ENCODE assay signal across 13 cellular contexts in genomic region chr12:110345176-110345651, GRCh38. TPM values are rescaled to one million over a fixed set of nuclear protein-coding genes. Genes with fewer than 3 reads are reported as not detected.
DNase-seq lines count a peak whose midpoint lies in the region; ATAC-seq, FAIRE-seq and TF ChIP-seq lines count a peak whose summit lies in the region.
"Had no signal": no experiment of that assay in that cellular context is flagged by ENCODE, and none has a peak within 500 bp of the region (broad histone marks: within the 10 kb centered on the region; RNA-seq: fewer than 3 reads in every experiment).

No MANE protein-coding gene starts in this region.

- WGBS in K562 (ENCODE audit: insufficient coverage, low coverage, missing lambda C conversion rate) = 87% methylated on average over 11 of the region's 11 CpGs
- whole genome bisulfite sequencing in transverse colon (ENCODE audit: low coverage in 1 of 2), 2 donors = 59% methylated on average over 11 of the region's 11 CpGs; no CpG with 5 or more reads in 1 of the 2 donors

- H3K9me3 ChIP-seq in K562 (replicated peaks; ENCODE audit: control insufficient read depth, insufficient read depth, low read depth, low read length) = no peaks in the 10 kb centered on the region
- no peaks in the 10 kb centered on the region for H3K9me3 ChIP-seq in transverse colon

- H2AFZ ChIP-seq in K562 (ENCODE audit: low read depth, low read length) = no peak overlapping the region
- H2AFZ ChIP-seq: neural progenitor cell had no signal

- in situ Hi-C loops in K562 (cut with MboI) (no loop called here), transverse colon (cut with MboI; ENCODE audit: low pct_ligation_motif_present in 1 of 4, low pct_unique_long_range_greater_than_20kb in 1 of 4, low sequenced_read_pairs in 3 of 4) (no loop called here)

- TF ChIP-seq EP300 in K562 (IDR thresholded peaks at IDR 0.05; ENCODE audit: low read length) = no peak
- TF ChIP-seq EP300 in transverse colon (IDR thresholded peaks at IDR 0.05; ENCODE audit: low read depth) = no peak

- TF ChIP-seq CTCF in K562 (IDR thresholded peaks at IDR 0.05 in 2 of 3, conservative IDR thresholded peaks at IDR 0.05 in 1 of 3; ENCODE audit: insufficient read depth in 2 of 3, low read depth in 1 of 3, low read length in 3 of 3) = no peak
- no peak for TF ChIP-seq CTCF in transverse colon (IDR thresholded peaks at IDR 0.05)

- no peaks in the 10 kb centered on the region for H3K9me3 Mint-ChIP-seq in activated CD8-positive, alpha-beta memory T cell treated with anti-CD3 and anti-CD28 coated beads, Interleukin-2, amount 10 ng/mL, durations not matched to agents 7 days and 5 days (ENCODE audit: low read depth)
- H3K9me3 Mint-ChIP-seq: activated T-helper 2 cell treated with anti-CD3 and anti-CD28 coated beads, Interferon-gamma antibody, Interleukin-2, Interleukin-4, amounts not matched to agents 10 μg/mL and 5 μg/mL and 100 μg/mL, durations not matched to agents 14 hours and 24 hours and 36 hours; neural progenitor cell had no signal

- CTCF ChIA-PET in activated CD8-positive, alpha-beta memory T cell treated with anti-CD3 and anti-CD28 coated beads, Interleukin-2, amount 10 ng/mL, durations not matched to agents 7 days and 5 days (lab: Charles Lee) = interaction anchor here (0.6 kb wide), 1 partner anchor 245 kb away, joined by 3 read pairs; no protein-coding TSS in a partner anchor
- CTCF ChIA-PET in K562 (lab: Yijun Ruan, JAX; ENCODE audit: low intra/inter-chr PET ratio) = no interaction called here

- no peak overlapping the region for H3K9ac ChIP-seq in K562 (ENCODE audit: insufficient read depth in 1 of 2, low read depth in 2 of 2, low read length in 2 of 2)
- H3K9ac ChIP-seq: neural progenitor cell had no signal

- H3K4me1 ChIP-seq in K562 (replicated peaks in 1 of 2; ENCODE audit: control insufficient read depth in 2 of 2, insufficient read depth in 2 of 2, low read length in 2 of 2) (no peaks in the 10 kb centered on the region), transverse colon (no peaks in the 10 kb centered on the region)
- H3K4me1 ChIP-seq: neural progenitor cell had no signal

- H3K4me2 ChIP-seq in K562 (ENCODE audit: insufficient read depth, low read length) = no peak overlapping the region
- H3K4me2 ChIP-seq: neural progenitor cell had no signal

- peaks cover 11% of the 10 kb centered on the region; the same call in 1 of the 2 replicates for H4K20me1 ChIP-seq in K562 (replicated peaks; ENCODE audit: control insufficient read depth, insufficient read depth, low read length)

- H3K9me1 ChIP-seq in K562 (ENCODE audit: control insufficient read depth, insufficient read depth, low read length) = no peaks in the 10 kb centered on the region

- no peak for TF ChIP-seq RAD21 in K562 (CRISPR knock-in tag; conservative IDR thresholded peaks at IDR 0.05 in 1 of 2, IDR thresholded peaks at IDR 0.05 in 1 of 2)

- H3K27ac Mint-ChIP-seq in activated CD8-positive, alpha-beta memory T cell treated with anti-CD3 and anti-CD28 coated beads, Interleukin-2, amount 10 ng/mL, durations not matched to agents 7 days and 5 days = no peak overlapping the region
- H3K27ac Mint-ChIP-seq: activated T-helper 2 cell treated with anti-CD3 and anti-CD28 coated beads, Interferon-gamma antibody, Interleukin-2, Interleukin-4, amounts not matched to agents 10 μg/mL and 5 μg/mL and 100 μg/mL, durations not matched to agents 14 hours and 24 hours and 36 hours had no signal

- H3K4me3 ChIP-seq in K562 = no peak overlapping the region
- no peak overlapping the region for H3K4me3 ChIP-seq in transverse colon
- H3K4me3 ChIP-seq: neural progenitor cell had no signal

- peaks cover 76% of the 10 kb centered on the region for H3K36me3 Mint-ChIP-seq in activated CD8-positive, alpha-beta memory T cell treated with anti-CD3 and anti-CD28 coated beads, Interleukin-2, amount 10 ng/mL, durations not matched to agents 7 days and 5 days

- peak; percentile 41 for DNase-seq in activated CD8-positive, alpha-beta memory T cell treated with anti-CD3 and anti-CD28 coated beads for 24 hours
- DNase-seq in activated CD8-positive, alpha-beta memory T cell treated with anti-CD3 and anti-CD28 coated beads, Interleukin-2, amount 10 ng/mL, durations not matched to agents 7 days and 5 days = no peak
- DNase-seq in K562 (ENCODE audit: extremely low read depth in 1 of 4, low spot score in 3 of 4) (no peak), left colon (peak in 1 of 2 donors; percentile 39), transverse colon (peak; percentile 46), foreskin melanocyte (no peak)
- no peak for DNase-seq in activated CD4-positive, alpha-beta T cell treated with anti-CD3 and anti-CD28 coated beads, Interleukin-2, amount 50 U/mL, for 1 hour
- DNase-seq in stimulated activated CD4-positive, alpha-beta T cell treated with anti-CD3 and anti-CD28 coated beads, Interleukin-2, amount 100 ng/mL, for 48 hours = no peak
- DNase-seq: cortex of kidney, EL, MM.1S had no signal

- H3K27me3 Mint-ChIP-seq in activated CD8-positive, alpha-beta memory T cell treated with anti-CD3 and anti-CD28 coated beads, Interleukin-2, amount 10 ng/mL, durations not matched to agents 7 days and 5 days = no peaks in the 10 kb centered on the region

- FAIRE-seq in K562 (lab: Jason Lieb, UNC) = no peak

- TF ChIP-seq POLR2A in K562 (conservative IDR thresholded peaks at IDR 0.05) (no peak), transverse colon (IDR thresholded peaks at IDR 0.05) (no peak)

- ATAC-seq in activated CD8-positive, alpha-beta memory T cell treated with anti-CD3 and anti-CD28 coated beads, Interleukin-2, amount 10 ng/mL, durations not matched to agents 7 days and 5 days = no peak
- ATAC-seq in K562 (no peak), left colon (peak; percentile 64)

- POLR2A ChIA-PET in K562 (lab: Yijun Ruan, JAX) = interaction anchor here (0.6 to 0.9 kb wide), 4 partner anchors 9 to 244 kb away, joined by 3 to 4 read pairs (median 3); no protein-coding TSS in a partner anchor

- BruUV-seq in K562 (replicated peaks; lab: Mats Ljungman, UMichigan) = no TSS peak

- H3K4me3 Mint-ChIP-seq in activated CD8-positive, alpha-beta memory T cell treated with anti-CD3 and anti-CD28 coated beads, Interleukin-2, amount 10 ng/mL, durations not matched to agents 7 days and 5 days = no peak overlapping the region
- H3K4me3 Mint-ChIP-seq: neural progenitor cell had no signal

- intact Hi-C loops in K562 (cut with micrococcal nuclease) (no loop called here), left colon (cut with DNase I, micrococcal nuclease) (no loop called here), transverse colon (cut with DNase I; ENCODE audit: low total_unique reads) (no loop called here)

- no peaks in the 10 kb centered on the region for H3K79me2 ChIP-seq in K562 (ENCODE audit: control insufficient read depth, insufficient read depth, low read length)

- H3K36me3 ChIP-seq in K562 (ENCODE audit: control insufficient read depth, insufficient read depth, low read length) (peaks cover 100% of the 10 kb centered on the region), transverse colon (peaks cover 0 to 76% (median 43%) of the 10 kb centered on the region in 4 donors)

- H3K27ac ChIP-seq in K562 (ENCODE audit: extremely low read depth, low read depth, low read length) (no peak overlapping the region), transverse colon (peak overlapping the region; percentile 0 to 45 (median 11))
- H3K27ac ChIP-seq: neural progenitor cell had no signal

- H3K27me3 ChIP-seq in K562 (ENCODE audit: control insufficient read depth in 2 of 2, insufficient read depth in 2 of 2, low read length in 2 of 2) (no peaks in the 10 kb centered on the region), transverse colon (no peaks in the 10 kb centered on the region)
- H3K27me3 ChIP-seq: neural progenitor cell had no signal

- peaks cover 21% of the 10 kb centered on the region for H3K4me1 Mint-ChIP-seq in activated CD8-positive, alpha-beta memory T cell treated with anti-CD3 and anti-CD28 coated beads, Interleukin-2, amount 10 ng/mL, durations not matched to agents 7 days and 5 days
- H3K4me1 Mint-ChIP-seq: neural progenitor cell had no signal

TF ChIP-seq in K562, 482 proteins besides CTCF, POLR2A, EP300 and RAD21:
- TF ChIP-seq ZKSCAN1 (IDR thresholded peaks at IDR 0.05; ENCODE audit: low read depth, low read length) (no peak), HNRNPUL1 (IDR thresholded peaks at IDR 0.05; ENCODE audit: low read length) (no peak), ZNF695 (CRISPR knock-in tag; IDR thresholded peaks at IDR 0.05) (no peak), ZNF316 (IDR thresholded peaks at IDR 0.05) (no peak), CEBPG (CRISPR knock-in tag; IDR thresholded peaks at IDR 0.05) (no peak), CEBPG (tag; conservative IDR thresholded peaks at IDR 0.05 in 1 of 2, IDR thresholded peaks at IDR 0.05 in 1 of 2) (peak; percentile 36 to 43; a peak in 2 of 4 replicates), ZNF785 (CRISPR knock-in tag; IDR thresholded peaks at IDR 0.05) (no peak), CEBPB (tag; IDR thresholded peaks at IDR 0.05) (peak; percentile 75), NFIX (CRISPR knock-in tag; IDR thresholded peaks at IDR 0.05; ENCODE audit: low read depth) (no peak)

RNA-seq across cellular contexts. Expression of gene ANAPC7, which starts 58.3 kb away (rescaled TPM):
- 10 to 100 TPM; 55.3 to 74.9 TPM for total RNA-seq in activated CD8-positive, alpha-beta memory T cell treated with anti-CD3 and anti-CD28 coated beads, Interleukin-2, amount 10 ng/mL, durations not matched to agents 7 days and 5 days
- total RNA-seq in K562 (2011; cell fraction: chromatin; rRNA removed; ENCODE audit: low replicate concordance) = 295 and 475 TPM in 2 replicates
- 136 and 138 TPM in 2 replicates for total RNA-seq in K562 (2011; cell fraction: nucleolus; rRNA removed)
- 230 and 322 TPM in 2 replicates for total RNA-seq in K562 (2011; cell fraction: nucleoplasm; rRNA removed)
- 118 and 119 TPM in 2 replicates for total RNA-seq in K562 (2014; rRNA removed)
- total RNA-seq in K562 (2014; rRNA removed; fragmentation: Illumina TruSeq; extraction: Trizol) = 109 and 121 TPM in 2 replicates
- 107 and 114 TPM in 2 replicates for total RNA-seq in K562 (2015; rRNA removed; fragmentation: Illumina TruSeq; extraction: Trizol)
- total RNA-seq in K562 (2021) = 99.1 and 107 TPM in 2 replicates
- polyA plus RNA-seq in K562 (2011; rRNA removed) = 134 and 158 TPM in 2 replicates
- polyA plus RNA-seq in K562 (2011; cell fraction: cytosol; rRNA removed) = 72.8 and 77.2 TPM in 2 replicates
- polyA plus RNA-seq in K562 (2011; cell fraction: nucleus; rRNA removed) = 117 and 126 TPM in 2 replicates
- 72.3 and 75.8 TPM in 2 replicates for polyA plus RNA-seq in K562 (2012)
- polyA plus RNA-seq in K562 (2014; fragmentation: Illumina TruSeq; extraction: Trizol) = 105 and 106 TPM in 2 replicates
- polyA plus RNA-seq in K562 (2014; fragmentation: Nextera tagmentation; extraction: Ambion mirVana) = 10 to 100 TPM; 46.7 to 63.4 TPM
- polyA plus RNA-seq in K562 (2014; rRNA removed) = 133 and 138 TPM in 2 replicates
- polyA minus RNA-seq in K562 (2011; rRNA and poly(A)+ RNA removed) = 165 and 173 TPM in 2 replicates
- 57.4 and 61.7 TPM in 2 replicates for polyA minus RNA-seq in K562 (2011; cell fraction: cytosol; rRNA and poly(A)+ RNA removed)
- 25.3 and 47.7 TPM in 2 replicates for polyA minus RNA-seq in K562 (2011; cell fraction: nucleus; rRNA and poly(A)+ RNA removed)
- total RNA-seq in left colon = 10 to 100 TPM; 27.3 to 31.1 TPM
- 100 to 1,000 TPM in 1 of 4 donors, 10 to 100 TPM in 3; 16.8 to 127 (median 31.4) TPM for total RNA-seq in transverse colon

Comparison
In these comparisons a context has a peak if more than half of its experiments do, and no peak if none do; other contexts are left out.
1. DNase-seq: peak in activated CD8-positive, alpha-beta memory T cell treated with anti-CD3 and anti-CD28 coated beads for 24 hours (single experiment) and transverse colon (single experiment); none in activated CD8-positive, alpha-beta memory T cell treated with anti-CD3 and anti-CD28 coated beads, Interleukin-2, amount 10 ng/mL, durations not matched to agents 7 days and 5 days (single experiment), K562 (0 of 4), foreskin melanocyte (single experiment), activated CD4-positive, alpha-beta T cell treated with anti-CD3 and anti-CD28 coated beads, Interleukin-2, amount 50 U/mL, for 1 hour (single experiment) and stimulated activated CD4-positive, alpha-beta T cell treated with anti-CD3 and anti-CD28 coated beads, Interleukin-2, amount 100 ng/mL, for 48 hours (0 of 2).